ENCODE assay signal across 8 cellular contexts in the genomic region with DNA sequence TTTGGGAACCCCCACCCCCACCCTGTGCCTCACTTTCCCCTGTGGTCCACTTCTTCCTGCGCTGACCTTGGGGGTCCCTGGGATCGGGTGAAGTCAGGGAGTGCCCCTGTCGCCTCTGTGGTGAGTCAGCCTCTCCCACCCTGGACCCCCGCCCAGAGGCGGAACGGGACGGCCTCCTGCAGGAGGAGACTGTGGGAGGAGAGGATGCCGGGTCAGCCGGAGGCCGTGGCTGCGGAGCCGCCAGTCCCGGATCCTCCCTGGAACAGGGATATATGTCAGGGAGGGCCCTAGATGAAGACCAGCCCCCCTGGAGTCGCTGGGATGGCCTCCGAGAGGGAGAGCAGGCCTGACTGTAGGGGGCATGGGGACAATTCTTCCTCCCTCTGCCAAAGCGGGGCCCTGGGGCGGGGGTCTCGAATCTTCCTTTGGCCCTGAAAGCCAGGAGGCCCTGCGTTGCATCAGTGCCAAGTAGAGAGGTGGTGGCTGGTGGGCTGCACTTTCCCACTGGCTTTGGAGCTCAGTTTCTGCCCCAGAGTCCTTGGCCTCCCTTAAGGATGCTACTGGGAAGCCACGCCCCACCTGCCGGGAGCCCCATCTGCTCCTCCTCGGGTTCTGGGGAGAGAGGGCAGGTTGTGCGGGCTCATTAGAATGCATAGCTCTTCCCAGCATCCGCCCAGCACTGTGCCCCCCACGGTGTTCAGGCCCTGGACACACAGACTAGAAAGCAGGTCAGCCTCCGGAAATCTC. TPM values are rescaled to one million over a fixed set of nuclear protein-coding genes. Genes with fewer than 3 reads are reported as not detected.
DNase-seq lines count a peak whose midpoint lies in the region; ATAC-seq and TF ChIP-seq lines count a peak whose summit lies in the region.

No MANE protein-coding gene starts in this region.

- H3K36me3 Mint-ChIP-seq in glutamatergic neuron (ENCODE audit: unreplicated experiment): no peaks in the 10 kb centered on the region

- H3K9ac ChIP-seq in GM23248: peak overlapping the region; percentile 80
- H3K9ac ChIP-seq in SK-N-SH: peak overlapping the region; percentile 91

- H3K27me3 Mint-ChIP-seq in glutamatergic neuron (ENCODE audit: unreplicated experiment): peaks cover 6% of the 10 kb centered on the region

- peak overlapping the region; percentile 71 for H3K4me3 ChIP-seq in GM23248
- peak overlapping the region; percentile 85 to 89 for H3K4me3 ChIP-seq in SK-N-SH (ENCODE audit: low read depth in 2 of 2, low read length in 1 of 2)

- H3K4me2 ChIP-seq in GM23248 (ENCODE audit: unreplicated experiment): peak overlapping the region; percentile 42
- peak overlapping the region; percentile 95 for H3K4me2 ChIP-seq in SK-N-SH

- H2AFZ ChIP-seq in GM23248 (peak overlapping the region; percentile 56), SK-N-SH (ENCODE audit: low read depth) (peak overlapping the region; percentile 82)

- CTCF ChIA-PET in SK-N-SH (lab: Yijun Ruan, JAX): interaction anchor here (0.8 to 1.8 kb wide), 4 partner anchors 12 to 66 kb away, joined by 3 to 5 read pairs (median 3); no protein-coding TSS in a partner anchor

- H3K27me3 ChIP-seq in GM23248 (replicated peaks; ENCODE audit: insufficient read depth) (no peaks in the 10 kb centered on the region), SK-N-SH (ENCODE audit: insufficient read depth) (no peaks in the 10 kb centered on the region)

- 6% methylated on average over 20 to 25 of the region's 26 CpGs for WGBS in GM23248 (ENCODE audit: low coverage in 1 of 2, low lambda C conversion rate in 2 of 2, missing lambda C conversion rate in 2 of 2), 2 experiments
- 10% methylated on average over 3 of the region's 26 CpGs for WGBS in SK-N-SH (ENCODE audit: low lambda C conversion rate)

- TF ChIP-seq EP300 in SK-N-SH (IDR thresholded peaks at IDR 0.05; ENCODE audit: borderline replicate concordance in 1 of 2, low read depth in 1 of 2, low read length in 1 of 2): no peak

- H3K9me3 Mint-ChIP-seq in glutamatergic neuron (ENCODE audit: unreplicated experiment): peaks cover 11% of the 10 kb centered on the region

- H3K79me2 ChIP-seq in GM23248 (ENCODE audit: insufficient read depth) (peaks cover 48% of the 10 kb centered on the region), SK-N-SH (ENCODE audit: insufficient read depth) (peaks cover 55% of the 10 kb centered on the region)

- peak overlapping the region; percentile 99 for H3K27ac Mint-ChIP-seq in glutamatergic neuron (ENCODE audit: unreplicated experiment)

- ATAC-seq in HG02759 (IDR thresholded peaks at IDR 0.05; ENCODE audit: unreplicated experiment) (no peak), HG03520 (IDR thresholded peaks at IDR 0.05; ENCODE audit: unreplicated experiment) (no peak), GM21825 (IDR thresholded peaks at IDR 0.05; ENCODE audit: unreplicated experiment) (no peak)

- H3K27ac ChIP-seq in GM23248 (peak overlapping the region; percentile 32), SK-N-SH (ENCODE audit: low read depth in 2 of 2, low read length in 1 of 2) (peak overlapping the region; percentile 82 to 92)

- intact Hi-C loops in posterior cingulate gyrus (cut with DNase I): no loop called here

- POLR2A ChIA-PET in SK-N-SH (lab: Yijun Ruan, JAX): interaction anchor here (0.5 to 1.3 kb wide), 7 partner anchors 11 to 925 kb away, joined by 3 to 11 read pairs (median 4); no protein-coding TSS in a partner anchor

- H3K4me1 ChIP-seq in GM23248 (ENCODE audit: insufficient read depth) (peaks cover 13% of the 10 kb centered on the region), SK-N-SH (ENCODE audit: control insufficient read depth in 1 of 2, insufficient read depth in 2 of 2, low read depth in 1 of 2, low read length in 1 of 2) (peaks cover 13 to 30% of the 10 kb centered on the region in 2 experiments)

- no peaks in the 10 kb centered on the region for H3K9me3 ChIP-seq in GM23248 (ENCODE audit: low read depth)
- no peaks in the 10 kb centered on the region for H3K9me3 ChIP-seq in SK-N-SH

- 0 out of 2 replicates have a peak, but pooled peaks have one; percentile 1 for TF ChIP-seq RAD21 in SK-N-SH (IDR thresholded peaks at IDR 0.05; ENCODE audit: low read length)

- H3F3A ChIP-seq in GM23248 (ENCODE audit: insufficient read depth) (peaks cover 14% of the 10 kb centered on the region), SK-N-SH (replicated peaks; ENCODE audit: insufficient read depth) (peaks cover 11% of the 10 kb centered on the region)

- H3K4me3 Mint-ChIP-seq in glutamatergic neuron (ENCODE audit: unreplicated experiment): peak overlapping the region; percentile 95

- TF ChIP-seq CTCF in SK-N-SH (IDR thresholded peaks at IDR 0.05) (no peak), glutamatergic neuron (IDR thresholded peaks at IDR 0.05; ENCODE audit: partially characterized antibody, unreplicated experiment) (no peak)

- H3K36me3 ChIP-seq in GM23248 (ENCODE audit: low read depth) (no peaks in the 10 kb centered on the region), SK-N-SH (replicated peaks in 1 of 2; ENCODE audit: control insufficient read depth in 1 of 2, insufficient read depth in 2 of 2, low read length in 1 of 2) (no peaks in the 10 kb centered on the region)

- H3K9me2 ChIP-seq in GM23248 (ENCODE audit: insufficient read depth): no peaks in the 10 kb centered on the region
- no peaks in the 10 kb centered on the region for H3K9me2 ChIP-seq in SK-N-SH

- DNase-seq in GM23248 (peak; percentile 64), SK-N-SH (peak; percentile 85), glutamatergic neuron (peak; percentile 81), posterior cingulate gyrus (peak in 7 of 10 donors; percentile 25 to 87 (median 42))
- DNase-seq in activated T-cell treated with anti-CD3 and anti-CD28 coated beads, Interleukin-2, amount 50 U/mL, for 1 hour: no peak

- peaks cover 20% of the 10 kb centered on the region for H3K4me1 Mint-ChIP-seq in glutamatergic neuron (ENCODE audit: low read depth, unreplicated experiment)

- in situ Hi-C loops in GM23248 (cut with MboI): no loop called here

- H4K20me1 ChIP-seq in GM23248 (ENCODE audit: insufficient read depth): no peaks in the 10 kb centered on the region
- no peaks in the 10 kb centered on the region for H4K20me1 ChIP-seq in SK-N-SH (ENCODE audit: insufficient read depth)

TF ChIP-seq in SK-N-SH, 30 proteins besides CTCF, POLR2A, EP300 and RAD21:
- TF ChIP-seq EZH2phosphoT487 (IDR thresholded peaks at IDR 0.05; ENCODE audit: borderline replicate concordance, low read depth) (no peak), JUND (IDR thresholded peaks at IDR 0.05) (no peak), SIN3A (IDR thresholded peaks at IDR 0.05; ENCODE audit: borderline replicate concordance, low read depth, low read length) (no peak), MXI1 (IDR thresholded peaks at IDR 0.05; ENCODE audit: low read depth, low read length) (0 out of 2 replicates have a peak, but pooled peaks have one; percentile 4), TCF12 (IDR thresholded peaks at IDR 0.05) (no peak)
- TF ChIP-seq, protein P1, sequence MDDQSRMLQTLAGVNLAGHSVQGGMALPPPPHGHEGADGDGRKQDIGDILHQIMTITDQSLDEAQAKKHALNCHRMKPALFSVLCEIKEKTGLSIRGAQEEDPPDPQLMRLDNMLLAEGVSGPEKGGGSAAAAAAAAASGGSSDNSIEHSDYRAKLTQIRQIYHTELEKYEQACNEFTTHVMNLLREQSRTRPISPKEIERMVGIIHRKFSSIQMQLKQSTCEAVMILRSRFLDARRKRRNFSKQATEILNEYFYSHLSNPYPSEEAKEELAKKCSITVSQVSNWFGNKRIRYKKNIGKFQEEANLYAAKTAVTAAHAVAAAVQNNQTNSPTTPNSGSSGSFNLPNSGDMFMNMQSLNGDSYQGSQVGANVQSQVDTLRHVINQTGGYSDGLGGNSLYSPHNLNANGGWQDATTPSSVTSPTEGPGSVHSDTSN (IDR thresholded peaks at IDR 0.05): no peak

RNA-seq across cellular contexts. Expression of a gene that starts 0.9 kb away (rescaled TPM):
- total RNA-seq in GM23248 (2014; rRNA removed; shearing (Covaris generic)): 16.1 and 19.3 TPM in 2 replicates
- polyA plus RNA-seq in GM23248 (2016; fragmentation: Nextera tagmentation; extraction: Ambion mirVana) (6.0 TPM in 2 replicates), SK-N-SH (2012; rRNA removed) (12.5 and 12.6 TPM in 2 replicates)
- 3.7 and 6.3 TPM in 2 replicates for polyA plus RNA-seq in SK-N-SH (2012; cell fraction: cytosol; rRNA removed)
- polyA plus RNA-seq in SK-N-SH (2012; cell fraction: nucleus; rRNA removed): 35.6 and 35.9 TPM in 2 replicates
- total RNA-seq in glutamatergic neuron (ENCODE audit: unreplicated experiment): 89.8 TPM
